8 cellular contexts compared by ENCODE assay signal in genomic region chr5:34656001-34656699, GRCh38. TPM values are rescaled to one million over a fixed set of nuclear protein-coding genes. Genes with fewer than 3 reads are reported as not detected.
DNase-seq lines count a peak whose midpoint lies in the region; ATAC-seq, FAIRE-seq and TF ChIP-seq lines count a peak whose summit lies in the region.

RAI14 (plus strand) TSS chr5:34656328; CDS start chr5:34686920, 30,592 bp downstream.

- intact Hi-C loops in tibial artery (cut with DNase I; ENCODE audit: low total_unique reads) = loop anchor here (10.0 kb wide), 1 partner anchor 171 kb away; no protein-coding TSS in a partner anchor

- H3K4me3 ChIP-seq in fibroblast of villous mesenchyme (ENCODE audit: low read depth, low read length) = peak within 1 kb of the TSS; percentile 91
- H3K4me3 ChIP-seq in tibial artery = peak within 1 kb of the TSS; percentile 82 to 99

- no peak for TF ChIP-seq POLR2A in GM12892 (IDR thresholded peaks at IDR 0.05; ENCODE audit: low read depth, low read length)

- H3K9me3 Mint-ChIP-seq in activated naive CD4-positive, alpha-beta T cell treated with anti-CD3 and anti-CD28 coated beads, Interleukin-2, amount 10 ng/mL, durations not matched to agents 7 days and 5 days = no peaks in the 10 kb centered on the region

- H3K27ac ChIP-seq in 22Rv1 = peak within 1 kb of the TSS; percentile 80
- peak within 1 kb of the TSS; percentile 96 for H3K27ac ChIP-seq in tibial artery

- H3K4me1 ChIP-seq in tibial artery = peaks cover 0 to 42% (median 17%) of the 10 kb centered on the region in 4 donors

- peaks cover 2% of the 10 kb centered on the region for H3K36me3 Mint-ChIP-seq in activated naive CD4-positive, alpha-beta T cell treated with anti-CD3 and anti-CD28 coated beads, Interleukin-2, amount 10 ng/mL, durations not matched to agents 7 days and 5 days

- H3K4me1 Mint-ChIP-seq in activated naive CD4-positive, alpha-beta T cell treated with anti-CD3 and anti-CD28 coated beads, Interleukin-2, amount 10 ng/mL, durations not matched to agents 7 days and 5 days = peaks cover 20% of the 10 kb centered on the region

- H3K27me3 Mint-ChIP-seq in activated naive CD4-positive, alpha-beta T cell treated with anti-CD3 and anti-CD28 coated beads, Interleukin-2, amount 10 ng/mL, durations not matched to agents 7 days and 5 days = peaks cover 74% of the 10 kb centered on the region

- no peaks in the 10 kb centered on the region for H3K36me3 ChIP-seq in tibial artery

- H3K4me3 Mint-ChIP-seq in activated naive CD4-positive, alpha-beta T cell treated with anti-CD3 and anti-CD28 coated beads, Interleukin-2, amount 10 ng/mL, durations not matched to agents 7 days and 5 days = peak within 1 kb of the TSS; percentile 77

- DNase-seq in GM12892 (ENCODE audit: insufficient read length) (peak; percentile 27), NCI-H526 (lab: John Stamatoyannopoulos, UW) (peak; percentile 27 to 83), fibroblast of villous mesenchyme (ENCODE audit: low read depth) (peak; percentile 89), myocyte (ENCODE audit: low read depth) (peak; percentile 72), tibial artery (peak; percentile 77 to 90)
- peak; percentile 34 for DNase-seq in activated naive CD4-positive, alpha-beta T cell treated with anti-CD3 and anti-CD28 coated beads, Interleukin-2, amount 10 ng/mL, durations not matched to agents 7 days and 5 days

- no peak for FAIRE-seq in GM12892 (lab: Jason Lieb, UNC)

- H3K27me3 ChIP-seq in tibial artery = no peaks in the 10 kb centered on the region

- ATAC-seq in HG02884 (IDR thresholded peaks at IDR 0.05; ENCODE audit: unreplicated experiment) = no peak

- CTCF ChIA-PET in activated naive CD4-positive, alpha-beta T cell treated with anti-CD3 and anti-CD28 coated beads, Interleukin-2, amount 10 ng/mL, durations not matched to agents 7 days and 5 days (lab: Charles Lee) = no interaction called here

- H3K9me3 ChIP-seq in tibial artery = no peaks in the 10 kb centered on the region

- TF ChIP-seq CTCF in 22Rv1 (IDR thresholded peaks at IDR 0.05) (peak; percentile 29; the same call in 1 of the 2 replicates), fibroblast of villous mesenchyme (IDR thresholded peaks at IDR 0.05; ENCODE audit: insufficient read depth, low read depth, low read length) (peak; percentile 2), tibial artery (IDR thresholded peaks at IDR 0.05) (no peak)

- no peak within 1 kb of the TSS for H3K27ac Mint-ChIP-seq in activated naive CD4-positive, alpha-beta T cell treated with anti-CD3 and anti-CD28 coated beads, Interleukin-2, amount 10 ng/mL, durations not matched to agents 7 days and 5 days

RNA-seq across cellular contexts. Expression of gene RAI14, which starts in this region (rescaled TPM):
- 5.6 TPM for polyA plus RNA-seq in GM12892 (2012; ENCODE audit: missing spikeins)
- 251 and 291 TPM in 2 replicates for total RNA-seq in fibroblast of villous mesenchyme
- total RNA-seq in myocyte = 17.0 and 19.0 TPM in 2 replicates
- polyA plus RNA-seq in myocyte (2012) = 54.2 TPM

Comparison
In these comparisons a context has a peak if more than half of its experiments do, and no peak if none do; other contexts are left out.
1. RNA of gene RAI14 (total RNA-seq): 251 to 291 TPM in fibroblast of villous mesenchyme; 17.0 to 19.0 TPM in myocyte; every median in the first group is over 10 times any median in the second.
2. CTCF ChIP-seq: peak in 22Rv1 (single experiment) and fibroblast of villous mesenchyme (single experiment); none in tibial artery (0 of 2).
3. DNase-seq: peak in every context shown above with its lines; median percentile 89 in fibroblast of villous mesenchyme; 84 in tibial artery; 72 in myocyte; 55 in NCI-H526; 34 in activated naive CD4-positive, alpha-beta T cell treated with anti-CD3 and anti-CD28 coated beads, Interleukin-2, amount 10 ng/mL, durations not matched to agents 7 days and 5 days; 27 in GM12892.